In the genomic region with DNA sequence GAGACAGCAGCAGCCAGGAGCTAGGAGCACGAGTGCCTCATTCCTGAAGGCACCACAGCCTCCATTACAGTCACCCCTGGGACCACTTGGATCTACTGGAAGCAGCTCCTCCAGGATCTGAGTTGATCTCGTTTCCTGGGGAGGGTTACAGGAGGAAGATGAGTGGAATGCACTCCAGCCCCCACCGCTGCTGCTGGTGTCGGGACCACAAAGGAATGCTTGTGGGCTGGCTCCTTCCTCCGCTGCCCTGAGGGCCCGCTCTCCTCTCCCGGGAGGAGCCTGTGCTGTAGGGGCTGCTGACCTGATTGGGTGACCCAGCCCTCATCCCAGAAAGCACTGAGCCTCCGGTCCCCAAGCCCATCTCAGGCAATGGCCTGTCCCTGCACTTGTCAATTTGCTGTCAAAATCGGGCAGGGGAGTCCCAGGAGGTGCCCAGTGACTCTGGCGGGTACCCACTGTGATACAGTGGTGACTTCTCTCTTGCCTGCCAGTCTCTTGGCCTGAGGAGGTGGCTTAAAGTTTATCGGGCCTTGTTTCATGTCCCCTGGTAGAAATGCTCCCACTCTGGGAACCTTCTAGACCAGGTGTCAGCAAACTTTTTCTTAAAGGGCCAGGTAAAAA, we compare ENCODE assay signal across 14 cellular contexts. TPM values are rescaled to one million over a fixed set of nuclear protein-coding genes. Genes with fewer than 3 reads are reported as not detected.
DNase-seq lines count a peak whose midpoint lies in the region; ATAC-seq, FAIRE-seq and TF ChIP-seq lines count a peak whose summit lies in the region.
"Had no signal": no experiment of that assay in that cellular context is flagged by ENCODE, and none has a peak within 500 bp of the region (broad histone marks: within the 10 kb centered on the region; RNA-seq: fewer than 3 reads in every experiment).

No MANE protein-coding gene starts in this region.

- H3K4me1 ChIP-seq in BLaER1 treated with 17β-estradiol and CSF1 and Interleukin-3, amounts not matched to agents 10 nM and 100 nM, result peaks cover 23 to 72% (median 53%) of the 10 kb centered on the region in 10 experiments
- peaks cover 0 to 4% of the 10 kb centered on the region in 2 donors for H3K4me1 ChIP-seq in neuronal stem cell (ENCODE audit: control insufficient read depth in 2 of 2, insufficient read depth in 1 of 2, low read depth in 1 of 2, low read length in 2 of 2)

- H3K79me1 ChIP-seq in neuronal stem cell (ENCODE audit: low read depth, low read length), result peaks cover 4% of the 10 kb centered on the region

- DNase-seq in LHCN-M2 (ENCODE audit: low read depth) (peak; percentile 57), ecto neural progenitor cell (ENCODE audit: low spot score) (peak; percentile 55), neuronal stem cell (ENCODE audit: low spot score) (no peak), HT-29 (ENCODE audit: low spot score) (no peak), GM12892 (ENCODE audit: insufficient read length) (no peak)
- no peak for DNase-seq in stimulated activated CD8-positive, alpha-beta memory T cell treated with anti-CD3 and anti-CD28 coated beads, Interleukin-4, amount 100 ng/mL, for 48 hours
- DNase-seq: activated naive CD4-positive, alpha-beta T cell treated with anti-CD3 and anti-CD28 coated beads, Interleukin-2, amount 10 ng/mL, durations not matched to agents 7 days and 5 days; head of caudate nucleus; MG63; NK-92 treated with Interleukin-12 subunit alpha and Interleukin-12 subunit beta, amount 100 ng/mL, for 24 hours; SK-N-SH had no signal

- H3K4me3 ChIP-seq in BLaER1 treated with 17β-estradiol and CSF1 and Interleukin-3, amounts not matched to agents 10 nM and 100 nM, result no peak overlapping the region
- no peak overlapping the region for H3K4me3 ChIP-seq in neuronal stem cell (ENCODE audit: low read length in 2 of 2)
- H3K4me3 ChIP-seq: MG63, suprapubic skin had no signal

- H4K91ac ChIP-seq in neuronal stem cell (ENCODE audit: low read depth, low read length, poor library complexity), result no peak overlapping the region

- H4K8ac ChIP-seq in neuronal stem cell (ENCODE audit: low read depth, low read length), result no peak overlapping the region

- peak overlapping the region in 10 of 11 experiments; percentile 4 to 81 (median 60); a peak in 19 of 22 replicates for H3K4me2 ChIP-seq in BLaER1 treated with 17β-estradiol and CSF1 and Interleukin-3, amounts not matched to agents 10 nM and 100 nM
- no peak overlapping the region for H3K4me2 ChIP-seq in neuronal stem cell (ENCODE audit: insufficient read depth, low read length, poor library complexity, severe bottlenecking)
- H3K4me2 ChIP-seq: SK-N-SH had no signal

- no peaks in the 10 kb centered on the region for H3K27me3 ChIP-seq in BLaER1 treated with 17β-estradiol and CSF1 and Interleukin-3, amounts not matched to agents 10 nM and 100 nM
- H3K27me3 ChIP-seq in neuronal stem cell (ENCODE audit: control insufficient read depth in 3 of 3, insufficient read depth in 3 of 3, low read depth in 1 of 3, low read length in 3 of 3), result no peaks in the 10 kb centered on the region
- H3K27me3 ChIP-seq: MG63, suprapubic skin had no signal

- no peak overlapping the region for H3K18ac ChIP-seq in neuronal stem cell (ENCODE audit: low read length)

- H2AFZ ChIP-seq in neuronal stem cell (ENCODE audit: low read length), result no peak overlapping the region

- peaks cover 0 to 8% (median 0%) of the 10 kb centered on the region in 11 experiments; a peak in 2 of 22 replicates for H4K20me1 ChIP-seq in BLaER1 treated with 17β-estradiol and CSF1 and Interleukin-3, amounts not matched to agents 10 nM and 100 nM

- peak overlapping the region in 7 of 11 experiments; percentile 13 to 58 (median 36); a peak in 11 of 22 replicates for H3K27ac ChIP-seq in BLaER1 treated with 17β-estradiol and CSF1 and Interleukin-3, amounts not matched to agents 10 nM and 100 nM
- no peak overlapping the region for H3K27ac ChIP-seq in neuronal stem cell (replicated peaks; ENCODE audit: low read length)
- H3K27ac ChIP-seq: suprapubic skin had no signal

- no peak for TF ChIP-seq POLR2A in GM12892 (IDR thresholded peaks at IDR 0.05; ENCODE audit: low read depth, low read length)

- peak overlapping the region in 5 of 11 experiments; percentile 28 to 43 (median 35); a peak in 4 of 22 replicates for H3K9ac ChIP-seq in BLaER1 treated with 17β-estradiol and CSF1 and Interleukin-3, amounts not matched to agents 10 nM and 100 nM
- no peak overlapping the region for H3K9ac ChIP-seq in neuronal stem cell (ENCODE audit: low read depth, low read length, poor library complexity)
- H3K9ac ChIP-seq: SK-N-SH had no signal

- H3K23ac ChIP-seq in neuronal stem cell (ENCODE audit: low read depth, low read length, poor library complexity), result peak overlapping the region; percentile 16

- no peaks in the 10 kb centered on the region for H3K9me3 ChIP-seq in BLaER1 treated with 17β-estradiol and CSF1 and Interleukin-3, amounts not matched to agents 10 nM and 100 nM (replicated peaks in 1 of 11)
- no peaks in the 10 kb centered on the region for H3K9me3 ChIP-seq in neuronal stem cell (replicated peaks in 1 of 2; ENCODE audit: control insufficient read depth in 2 of 2, insufficient read depth in 1 of 2, low read depth in 1 of 2, low read length in 2 of 2)
- H3K9me3 ChIP-seq: MG63, SK-N-SH, suprapubic skin had no signal

- H2BK120ac ChIP-seq in neuronal stem cell (ENCODE audit: low read depth, low read length), result no peak overlapping the region

- H2BK12ac ChIP-seq in neuronal stem cell (ENCODE audit: low read length), result no peak overlapping the region

- no peak overlapping the region for H3K14ac ChIP-seq in neuronal stem cell (ENCODE audit: low read length)

- H2BK15ac ChIP-seq in neuronal stem cell (ENCODE audit: low read length), result no peak overlapping the region

- no peak for ATAC-seq in GM21390 (IDR thresholded peaks at IDR 0.05; ENCODE audit: unreplicated experiment)

- H3K36me3 ChIP-seq in BLaER1 treated with 17β-estradiol and CSF1 and Interleukin-3, amounts not matched to agents 10 nM and 100 nM, result peaks cover 46 to 100% (median 99%) of the 10 kb centered on the region in 11 experiments
- H3K36me3 ChIP-seq in neuronal stem cell (replicated peaks in 1 of 2; ENCODE audit: control insufficient read depth in 2 of 2, insufficient read depth in 2 of 2, low read length in 2 of 2), result no peaks in the 10 kb centered on the region
- H3K36me3 ChIP-seq: MG63 had no signal

- no peak overlapping the region for H2AK5ac ChIP-seq in neuronal stem cell (ENCODE audit: low read depth, low read length)

- WGBS in neuronal stem cell (ENCODE audit: extremely low coverage in 2 of 2, insufficient read length in 2 of 2, insufficient replicate concordance in 1 of 2), 2 donors, result no CpG with 5 or more reads among the region's 11 CpGs

- H3K4ac ChIP-seq in neuronal stem cell (ENCODE audit: low read length), result no peak overlapping the region

- H2BK5ac ChIP-seq in neuronal stem cell (ENCODE audit: low read length), result no peak overlapping the region

- no peak for FAIRE-seq in GM12892 (lab: Jason Lieb, UNC)

RNA-seq across cellular contexts. Expression of gene IL10RB, which starts 23.1 kb away (rescaled TPM):
- total RNA-seq in LHCN-M2 (2014; rRNA removed), result 38.5 and 40.7 TPM in 2 replicates
- polyA plus RNA-seq in LHCN-M2 (2012), result 31.3 TPM
- 4.9 TPM for polyA plus RNA-seq in neuronal stem cell (2013, experiment 1 of 2)
- polyA plus RNA-seq in neuronal stem cell (2013, experiment 2 of 2), result 4.9 TPM
- 10.3 and 13.4 TPM in 2 replicates for total RNA-seq in HT-29 (2014; rRNA removed; shearing (Covaris generic))
- 31.1 TPM for polyA plus RNA-seq in GM12892 (2012; ENCODE audit: missing spikeins)

RNA-seq across cellular contexts. Expression of gene IFNAR1, which starts 35.5 kb away (rescaled TPM):
- total RNA-seq in LHCN-M2 (2014; rRNA removed), result 13.4 and 20.3 TPM in 2 replicates
- 13.0 TPM for polyA plus RNA-seq in LHCN-M2 (2012)
- 11.8 TPM for polyA plus RNA-seq in neuronal stem cell (2013, experiment 1 of 2)
- polyA plus RNA-seq in neuronal stem cell (2013, experiment 2 of 2), result 14.2 TPM
- 1.6 and 6.8 TPM in 2 replicates for total RNA-seq in HT-29 (2014; rRNA removed; shearing (Covaris generic))
- polyA plus RNA-seq in GM12892 (2012; ENCODE audit: missing spikeins), result 11.6 TPM

RNA-seq across cellular contexts. Expression of gene IFNAR2, which starts 59.6 kb away (rescaled TPM):
- 3.7 and 5.8 TPM in 2 replicates for total RNA-seq in LHCN-M2 (2014; rRNA removed)
- 6.8 TPM for polyA plus RNA-seq in LHCN-M2 (2012)
- 14.2 TPM for polyA plus RNA-seq in neuronal stem cell (2013, experiment 1 of 2)
- 14.2 TPM for polyA plus RNA-seq in neuronal stem cell (2013, experiment 2 of 2)
- total RNA-seq in HT-29 (2014; rRNA removed; shearing (Covaris generic)), result 1.2 and 1.6 TPM in 2 replicates
- polyA plus RNA-seq in GM12892 (2012; ENCODE audit: missing spikeins), result 50.3 TPM

Comparison
In these comparisons a context has a peak if more than half of its experiments do, and no peak if none do; other contexts are left out.
1. DNase-seq: peak in LHCN-M2 (single experiment) and ecto neural progenitor cell (single experiment); none in neuronal stem cell (single experiment), HT-29 (single experiment), stimulated activated CD8-positive, alpha-beta memory T cell treated with anti-CD3 and anti-CD28 coated beads, Interleukin-4, amount 100 ng/mL, for 48 hours (single experiment) and GM12892 (single experiment).